ENCODE assay signal across 8 cellular contexts in the genomic region with DNA sequence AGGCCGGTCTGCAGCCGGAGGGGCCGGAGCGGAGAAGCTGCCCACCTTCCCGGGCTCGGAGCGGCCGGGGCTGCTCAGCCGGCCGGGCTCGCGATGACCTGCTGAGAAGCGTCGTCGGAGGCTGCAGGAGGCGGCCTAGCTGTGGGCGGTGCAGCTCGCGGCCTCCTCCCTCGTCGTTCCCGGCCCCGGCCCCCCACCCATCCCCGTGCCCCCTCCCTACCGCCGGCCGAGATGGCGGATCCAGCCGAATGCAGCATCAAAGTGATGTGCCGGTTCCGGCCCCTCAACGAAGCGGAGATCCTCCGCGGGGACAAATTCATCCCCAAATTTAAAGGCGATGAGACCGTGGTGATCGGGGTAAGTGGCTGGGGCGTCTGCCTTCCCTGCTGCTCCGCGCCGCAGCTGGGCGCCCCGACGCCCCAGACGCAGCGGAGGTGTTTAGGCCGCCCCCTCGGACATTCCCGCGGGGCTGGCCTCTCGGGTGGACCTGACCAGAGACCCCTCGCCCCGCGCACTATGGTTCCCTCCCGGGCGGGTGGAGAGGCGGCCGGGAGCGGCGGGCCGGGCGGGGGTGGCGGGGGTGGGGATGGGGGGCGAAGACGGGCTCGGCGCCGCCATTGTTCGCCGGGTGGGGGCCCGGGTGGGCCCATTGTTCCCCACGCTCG. TPM values are rescaled to one million over a fixed set of nuclear protein-coding genes. Genes with fewer than 3 reads are reported as not detected.
DNase-seq lines count a peak whose midpoint lies in the region; FAIRE-seq and TF ChIP-seq lines count a peak whose summit lies in the region.

No MANE protein-coding gene starts in this region.

- intact Hi-C loops in posterior vena cava (cut with DNase I): no loop called here

- peaks cover 7% of the 10 kb centered on the region in 2 experiments for H4K20me1 ChIP-seq in H1 (replicated peaks in 1 of 2; ENCODE audit: control insufficient read depth in 1 of 2, insufficient read depth in 2 of 2, low read length in 2 of 2)

- H3K27ac ChIP-seq in HEK293 (ENCODE audit: extremely low read depth, low read depth, low read length) (no peak overlapping the region; the same call in 1 of the 2 replicates), H1 (ENCODE audit: low read depth, low read length) (no peak overlapping the region)

- H2BK20ac ChIP-seq in H1 (ENCODE audit: low read length): no peak overlapping the region

- DNase-seq in activated gamma-delta T cell (lab: John Stamatoyannopoulos, UW): peak; percentile 12
- no peak for DNase-seq in activated gamma-delta T cell treated with Interleukin-2 at 50 U/mL for 16 hours
- no peak for DNase-seq in NT2/D1 (ENCODE audit: low read depth, low spot score)
- DNase-seq in H1 (ENCODE audit: low read depth in 1 of 2, low spot score in 2 of 2): no peak
- DNase-seq in posterior vena cava (ENCODE audit: low spot score): peak; percentile 76
- no peak for DNase-seq in effector CD4-positive, alpha-beta T cell
- no peak for DNase-seq in middle frontal gyrus (ENCODE audit: extremely low spot score, low spot score)

- H4K8ac ChIP-seq in H1 (ENCODE audit: extremely low read depth, insufficient read depth, low read length): no peak overlapping the region; the same call in 1 of the 2 replicates

- no peak for TF ChIP-seq RAD21 in H1 (IDR thresholded peaks at IDR 0.05 in 1 of 2, conservative IDR thresholded peaks at IDR 0.05 in 1 of 2; ENCODE audit: low read depth in 2 of 2, low read length in 2 of 2)

- no peaks in the 10 kb centered on the region; the same call in 1 of the 2 replicates for H3K9me3 ChIP-seq in HEK293 (ENCODE audit: control insufficient read depth, insufficient read depth, low read depth, low read length)
- H3K9me3 ChIP-seq in NT2/D1 (ENCODE audit: insufficient read depth, low read length): peaks cover 17% of the 10 kb centered on the region
- peaks cover 5% of the 10 kb centered on the region in 2 experiments; a peak in 1 of 4 replicates for H3K9me3 ChIP-seq in H1 (ENCODE audit: insufficient read depth in 2 of 2, low read depth in 1 of 2, low read length in 1 of 2)

- H2BK15ac ChIP-seq in H1 (ENCODE audit: low read length): no peak overlapping the region

- no peak overlapping the region for H4K5ac ChIP-seq in H1 (ENCODE audit: insufficient read length, low read depth, low read length)

- POLR2A ChIA-PET in HEK293 (lab: Yijun Ruan, JAX) (interaction anchor here (1.8 kb wide), 1 partner anchor 230 kb away, joined by 4 read pairs; no protein-coding TSS in a partner anchor), H1 (lab: Charles Lee; ENCODE audit: partially characterized antibody) (interaction anchor here (0.6 to 1.1 kb wide), 2 partner anchors 15 to 64 kb away, joined by 3 read pairs; no protein-coding TSS in a partner anchor)

- H3K18ac ChIP-seq in H1 (ENCODE audit: extremely low read depth, low read length): peak overlapping the region; percentile 54; the same call in 1 of the 2 replicates

- CTCF ChIA-PET in HEK293 (lab: Yijun Ruan, JAX): no interaction called here
- CTCF ChIA-PET in H1 (lab: Charles Lee; ENCODE audit: partially characterized antibody): interaction anchor here (0.6 to 1.1 kb wide), 3 partner anchors 10 to 105 kb away, joined by 3 read pairs; no protein-coding TSS in a partner anchor

- no peak for TF ChIP-seq CTCF in HEK293 (tag by site-specific recombination; IDR thresholded peaks at IDR 0.05)
- TF ChIP-seq CTCF in H1 (IDR thresholded peaks at IDR 0.05; ENCODE audit: control extremely low read depth in 1 of 3, insufficient read depth in 1 of 3, low read depth in 1 of 3, low read length in 3 of 3): no peak

- WGBS in H1 (ENCODE audit: extremely low coverage in 1 of 2, insufficient coverage in 1 of 2, insufficient read length in 1 of 2, insufficient replicate concordance in 2 of 2, low coverage in 1 of 2, low lambda C conversion rate in 2 of 2, missing lambda C conversion rate in 1 of 2), 2 experiments: 2% methylated on average over 19 of the region's 74 CpGs; no CpG with 5 or more reads in 1 of the 2 experiments

- FAIRE-seq in H1 (lab: Jason Lieb, UNC): no peak

- no peak for TF ChIP-seq EP300 in H1 (IDR thresholded peaks at IDR 0.05; ENCODE audit: borderline replicate concordance in 1 of 2, low read depth in 2 of 2, low read length in 2 of 2)

- no peak overlapping the region for H3K14ac ChIP-seq in H1 (ENCODE audit: insufficient read length)

- H3K23ac ChIP-seq in H1 (ENCODE audit: insufficient read length): no peak overlapping the region

- H3K4me3 ChIP-seq in HEK293 (ENCODE audit: low read depth, low read length) (peak overlapping the region; percentile 61), NT2/D1 (ENCODE audit: insufficient read length, low read depth) (peak overlapping the region; percentile 80), H1 (ENCODE audit: extremely low read depth in 1 of 4, insufficient read depth in 2 of 4, low read depth in 3 of 4, low read length in 4 of 4) (peak overlapping the region; percentile 65 to 86 (median 66))

- H3K4me1 ChIP-seq in HEK293 (ENCODE audit: control insufficient read depth, insufficient read depth, low read length) (no peaks in the 10 kb centered on the region), NT2/D1 (ENCODE audit: insufficient read depth, insufficient read length) (peaks cover 3% of the 10 kb centered on the region), H1 (replicated peaks in 1 of 4; ENCODE audit: control insufficient read depth in 3 of 4, insufficient read depth in 4 of 4, low read length in 3 of 4) (peaks cover 0 to 6% (median 2%) of the 10 kb centered on the region in 4 experiments; a peak in 5 of 7 replicates)

- no peak overlapping the region for H2BK120ac ChIP-seq in H1 (replicated peaks; ENCODE audit: low read depth, low read length)

- no peak overlapping the region for H4K91ac ChIP-seq in H1 (replicated peaks; ENCODE audit: insufficient read length, low read length)

- no peak overlapping the region for H2AK5ac ChIP-seq in H1 (ENCODE audit: low read depth, low read length)

- H2BK12ac ChIP-seq in H1 (ENCODE audit: low read depth, low read length): no peak overlapping the region

- peaks cover 0 to 9% of the 10 kb centered on the region in 2 experiments; a peak in 1 of 3 replicates for H3K36me3 ChIP-seq in HEK293 (ENCODE audit: control insufficient read depth in 2 of 2, insufficient read depth in 1 of 2, low read length in 2 of 2)
- H3K36me3 ChIP-seq in NT2/D1 (ENCODE audit: insufficient read depth, insufficient read length, low read length): no peaks in the 10 kb centered on the region
- H3K36me3 ChIP-seq in H1 (ENCODE audit: control insufficient read depth in 2 of 4, insufficient read depth in 4 of 4, low read length in 3 of 4): peaks cover 0 to 2% (median 0%) of the 10 kb centered on the region in 4 experiments; a peak in 1 of 8 replicates

- peaks cover 0 to 31% of the 10 kb centered on the region in 2 experiments; a peak in 3 of 4 replicates for H3K79me2 ChIP-seq in H1 (ENCODE audit: control insufficient read depth in 1 of 2, insufficient read depth in 2 of 2, low read length in 2 of 2)

- no peak overlapping the region for H2BK5ac ChIP-seq in H1 (ENCODE audit: low read depth, low read length)

- H3K4me2 ChIP-seq in H1 (ENCODE audit: insufficient read depth in 1 of 2, low read depth in 2 of 2, low read length in 2 of 2): peak overlapping the region; percentile 87

- H3K23me2 ChIP-seq in H1 (ENCODE audit: low read depth, low read length): peaks cover 11% of the 10 kb centered on the region

- TF ChIP-seq POLR2A in H1 (IDR thresholded peaks at IDR 0.05; ENCODE audit: control extremely low read depth in 1 of 2, low read depth in 2 of 2, low read length in 2 of 2): no peak

- H3K27me3 ChIP-seq in NT2/D1 (ENCODE audit: insufficient read depth, insufficient read length): no peaks in the 10 kb centered on the region
- peaks cover 0 to 9% (median 7%) of the 10 kb centered on the region in 4 experiments; a peak in 3 of 7 replicates for H3K27me3 ChIP-seq in H1 (replicated peaks in 1 of 4; ENCODE audit: control insufficient read depth in 3 of 4, extremely low read depth in 1 of 4, insufficient read depth in 3 of 4, low read length in 3 of 4)

- no peak overlapping the region for H2AFZ ChIP-seq in H1 (ENCODE audit: low read length)

- H3K9ac ChIP-seq in NT2/D1 (ENCODE audit: insufficient read length, low read depth): peak overlapping the region; percentile 90
- H3K9ac ChIP-seq in H1 (replicated peaks in 1 of 4; ENCODE audit: extremely low read depth in 1 of 4, low read depth in 3 of 4, low read length in 3 of 4): peak overlapping the region in 3 of 4 experiments; percentile 24 to 62 (median 51); a peak in 4 of 7 replicates

- no peaks in the 10 kb centered on the region for H3K79me1 ChIP-seq in H1 (ENCODE audit: low read depth, low read length)

- H3K56ac ChIP-seq in H1 (replicated peaks; ENCODE audit: insufficient read length, low read depth, low read length): no peak overlapping the region

- H3K4ac ChIP-seq in H1 (replicated peaks; ENCODE audit: insufficient read length, low read depth, low read length): no peak overlapping the region

TF ChIP-seq in HEK293, 187 proteins besides CTCF, POLR2A, EP300 and RAD21 (continues in another document):
- TF ChIP-seq ZNF19 (tag by site-specific recombination; IDR thresholded peaks at IDR 0.05; ENCODE audit: low read depth) (no peak), ZNF558 (tag by site-specific recombination; IDR thresholded peaks at IDR 0.05) (no peak), ZNF146 (tag by site-specific recombination; IDR thresholded peaks at IDR 0.05) (no peak), GLIS2 (tag by site-specific recombination; IDR thresholded peaks at IDR 0.05) (no peak)

TF ChIP-seq in H1, 55 proteins besides CTCF, POLR2A, EP300 and RAD21 (continues in another document):
- TF ChIP-seq POLR2AphosphoS5 (IDR thresholded peaks at IDR 0.05; ENCODE audit: low read depth, low read length): no peak
- 0 out of 2 replicates have a peak, but pooled peaks have one; percentile 1 for TF ChIP-seq TAF1 (IDR thresholded peaks at IDR 0.05; ENCODE audit: low read depth, low read length)
- TF ChIP-seq CBX8 (IDR thresholded peaks at IDR 0.05; ENCODE audit: borderline replicate concordance, low read depth, low read length): no peak
- TF ChIP-seq FOSL1 (IDR thresholded peaks at IDR 0.05; ENCODE audit: insufficient read depth, low read depth, low read length): no peak
- TF ChIP-seq MAFK (IDR thresholded peaks at IDR 0.05; ENCODE audit: low read depth, low read length): no peak
- TF ChIP-seq KDM4A (IDR thresholded peaks at IDR 0.05; ENCODE audit: low read depth, low read length, severe bottlenecking): peak; percentile 63

RNA-seq across cellular contexts. Expression of a gene that starts 0.5 kb away (rescaled TPM):
- 58.1 and 66.4 TPM in 2 replicates for total RNA-seq in H1 (2021; fragmentation: NEBNext Ultra II Directional; extraction: Animal tissue kit (Norgen Biotek cat#: 25700))
- polyA plus RNA-seq in H1 (2011; rRNA removed): 12.5 and 16.3 TPM in 2 replicates
- 20.7 TPM for polyA plus RNA-seq in H1 (2011; cell fraction: cytosol; rRNA removed)
- 28.7 TPM for polyA plus RNA-seq in H1 (2011; cell fraction: nucleus; rRNA removed)
- 24.5 to 33.7 TPM (median 26.6 TPM) in 4 replicates for polyA plus RNA-seq in H1 (2012, experiment 1 of 2)
- 2.2 TPM for polyA plus RNA-seq in H1 (2012, experiment 2 of 2)
- 86.6 TPM for polyA plus RNA-seq in H1 (2013, experiment 1 of 2)
- polyA plus RNA-seq in H1 (2013, experiment 2 of 2): 77.4 TPM
- polyA minus RNA-seq in H1 (2011; rRNA and poly(A)+ RNA removed): 63.7 and 65.0 TPM in 2 replicates
- 30.3 TPM for polyA minus RNA-seq in H1 (2011; cell fraction: cytosol; rRNA and poly(A)+ RNA removed)
- 42.4 TPM for polyA minus RNA-seq in H1 (2011; cell fraction: nucleus; rRNA and poly(A)+ RNA removed)
- 1 to 10 TPM in 1 of 2 donors, under 1 TPM in 1; 0.95 to 1.3 TPM for total RNA-seq in posterior vena cava

Comparison
In these comparisons a context has a peak if more than half of its experiments do, and no peak if none do; other contexts are left out.
1. DNase-seq: peak in activated gamma-delta T cell (single experiment) and posterior vena cava (single experiment); none in activated gamma-delta T cell treated with Interleukin-2 at 50 U/mL for 16 hours (single experiment), NT2/D1 (single experiment), H1 (0 of 2), effector CD4-positive, alpha-beta T cell (single experiment) and middle frontal gyrus (single experiment).
2. RNA of a gene that starts 0.5 kb away (total RNA-seq): 58.1 to 66.4 TPM in H1; 0.95 to 1.3 TPM in posterior vena cava; every median in the first group is over 10 times any median in the second.
3. Peak in every context shown above with its lines, with median percentiles within 50 percentile points of each other: H3K4me3 ChIP-seq.